In genomic region chr3:87489892-87490291, GRCh38 we compare ENCODE assay signal across 23 cellular contexts.
"Had no signal": no experiment of that assay in that cellular context is flagged by ENCODE, and none has a peak within 500 bp of the region (broad histone marks: within the 10 kb centered on the region; RNA-seq: fewer than 3 reads in every experiment).

No MANE protein-coding gene starts in this region.

- DNase-seq: dermis blood vessel endothelial cell; effector memory CD4-positive, alpha-beta T cell; foreskin keratinocyte; heart left ventricle; kidney; left lung; mammary epithelial cell; natural killer cell; sigmoid colon; stimulated activated CD4-positive, alpha-beta T cell treated with anti-CD3 and anti-CD28 coated beads, Interleukin-2, amount 100 ng/mL, for 24 hours; stimulated activated CD4-positive, alpha-beta T cell treated with anti-CD3 and anti-CD28 coated beads, Interleukin-4, amount 100 ng/mL, for 24 hours; stimulated activated naive CD4-positive, alpha-beta T cell treated with Interleukin-2 at 50 U/mL for 16 hours; stomach; thyroid gland; trophoblast cell had no signal

- ATAC-seq: foreskin keratinocyte; gastroesophageal sphincter; heart left ventricle; left lung; natural killer cell; stimulated activated effector memory CD8-positive, alpha-beta T cell treated with anti-CD3 and anti-CD28 coated beads, Interleukin-12 subunit alpha, Interleukin-12 subunit beta, amount 100 ng/mL, for 72 hours had no signal

- H3K4me1 ChIP-seq: esophagus muscularis mucosa, foreskin keratinocyte, gastroesophageal sphincter, heart left ventricle, left lung, prostate gland, right atrium auricular region, sigmoid colon, stomach, thyroid gland, vagina had no signal

- H3K27me3 ChIP-seq: esophagus muscularis mucosa, foreskin keratinocyte, gastroesophageal sphincter, heart left ventricle, hepatocyte, left lung, right atrium auricular region, sigmoid colon, stomach, thyroid gland, vagina had no signal

- H3K9me3 ChIP-seq: esophagus muscularis mucosa, gastroesophageal sphincter, heart left ventricle, prostate gland, right atrium auricular region, sigmoid colon, stomach, thyroid gland, vagina had no signal

- H3K4me3 ChIP-seq: coronary artery, esophagus muscularis mucosa, gastroesophageal sphincter, heart left ventricle, hepatocyte, left lung, prostate gland, right atrium auricular region, sigmoid colon, stomach, thyroid gland, vagina had no signal

- H2AFZ ChIP-seq: hepatocyte had no signal

- H3K79me2 ChIP-seq: hepatocyte had no signal

- H3K27ac ChIP-seq: coronary artery, esophagus muscularis mucosa, foreskin keratinocyte, gastroesophageal sphincter, heart left ventricle, hepatocyte, left lung, prostate gland, right atrium auricular region, sigmoid colon, stomach, thyroid gland, vagina had no signal

- H3K4me2 ChIP-seq: hepatocyte had no signal

- H3K36me3 ChIP-seq: esophagus muscularis mucosa, gastroesophageal sphincter, heart left ventricle, left lung, prostate gland, right atrium auricular region, sigmoid colon, stomach, thyroid gland, vagina had no signal
